11 cellular contexts compared by ENCODE assay signal in genomic region chr17:57553525-57553924, GRCh38.
DNase-seq lines count a peak whose midpoint lies in the region; ATAC-seq and TF ChIP-seq lines count a peak whose summit lies in the region.
"Had no signal": no experiment of that assay in that cellular context is flagged by ENCODE, and none has a peak within 500 bp of the region (broad histone marks: within the 10 kb centered on the region; RNA-seq: fewer than 3 reads in every experiment).

No MANE protein-coding gene starts in this region.

- intact Hi-C loops in Calu3 (cut with micrococcal nuclease; ENCODE audit: unreplicated experiment): no loop called here

- H3K4me3 ChIP-seq in fibroblast of pulmonary artery (replicated peaks; ENCODE audit: low read depth, low read length): no peak overlapping the region
- H3K4me3 ChIP-seq: pancreas had no signal

- H3K4me1 Mint-ChIP-seq in osteocyte (ENCODE audit: unreplicated experiment): peaks cover 61% of the 10 kb centered on the region
- H3K4me1 Mint-ChIP-seq in Calu3 (ENCODE audit: low read depth, unreplicated experiment): no peaks in the 10 kb centered on the region
- peaks cover 24% of the 10 kb centered on the region for H3K4me1 Mint-ChIP-seq in activated CD8-positive, alpha-beta T cell treated with anti-CD3 and anti-CD28 coated beads, Interleukin-2, amount 10 ng/mL, durations not matched to agents 7 days and 5 days (ENCODE audit: low read depth)

- CTCF ChIA-PET in Calu3 (lab: Charles Lee): no interaction called here
- CTCF ChIA-PET in activated CD8-positive, alpha-beta T cell treated with anti-CD3 and anti-CD28 coated beads, Interleukin-2, amount 10 ng/mL, durations not matched to agents 7 days and 5 days (lab: Charles Lee): interaction anchor here (1.2 to 5.1 kb wide), 7 partner anchors 9 to 280 kb away, joined by 3 to 32 read pairs (median 13); no protein-coding TSS in a partner anchor

- ATAC-seq in activated CD8-positive, alpha-beta T cell treated with anti-CD3 and anti-CD28 coated beads, Interleukin-2, amount 10 ng/mL, durations not matched to agents 7 days and 5 days: no peak
- no peak for ATAC-seq in GM18519 (IDR thresholded peaks at IDR 0.05; ENCODE audit: low FRiP score, unreplicated experiment)
- ATAC-seq: pancreas had no signal

- no peak overlapping the region for H3K4me3 Mint-ChIP-seq in osteocyte (ENCODE audit: unreplicated experiment)
- no peak overlapping the region for H3K4me3 Mint-ChIP-seq in Calu3 (ENCODE audit: low read depth, unreplicated experiment)
- no peak overlapping the region for H3K4me3 Mint-ChIP-seq in activated CD8-positive, alpha-beta T cell treated with anti-CD3 and anti-CD28 coated beads, Interleukin-2, amount 10 ng/mL, durations not matched to agents 7 days and 5 days
- H3K4me3 Mint-ChIP-seq: activated naive CD8-positive, alpha-beta T cell treated with anti-CD3 and anti-CD28 coated beads for 36 hours had no signal

- no peaks in the 10 kb centered on the region for H3K9me3 Mint-ChIP-seq in osteocyte (ENCODE audit: unreplicated experiment)
- no peaks in the 10 kb centered on the region for H3K9me3 Mint-ChIP-seq in Calu3 (ENCODE audit: low read depth, unreplicated experiment)
- no peaks in the 10 kb centered on the region for H3K9me3 Mint-ChIP-seq in activated CD8-positive, alpha-beta T cell treated with anti-CD3 and anti-CD28 coated beads, Interleukin-2, amount 10 ng/mL, durations not matched to agents 7 days and 5 days (ENCODE audit: insufficient read depth)
- H3K9me3 Mint-ChIP-seq: activated naive CD8-positive, alpha-beta T cell treated with anti-CD3 and anti-CD28 coated beads for 36 hours had no signal

- no TSS peak for BruUV-seq in Calu3 (replicated peaks; lab: Mats Ljungman, UMichigan)

- DNase-seq in H4 (ENCODE audit: low spot score) (peak; percentile 55), T1000 (lab: John Stamatoyannopoulos, UW) (peak; percentile 42), fibroblast of pulmonary artery (ENCODE audit: low read depth) (peak; percentile 75), osteocyte (ENCODE audit: extremely low spot score, unreplicated experiment) (no peak), GM10266 (ENCODE audit: extremely low spot score) (no peak), Calu3 (no peak)
- no peak for DNase-seq in activated CD8-positive, alpha-beta T cell treated with anti-CD3 and anti-CD28 coated beads, Interleukin-2, amount 10 ng/mL, durations not matched to agents 7 days and 5 days
- DNase-seq: activated CD8-positive, alpha-beta memory T cell treated with anti-CD3 and anti-CD28 coated beads for 24 hours; activated naive CD8-positive, alpha-beta T cell treated with anti-CD3 and anti-CD28 coated beads for 36 hours; pancreas had no signal

- H3K36me3 Mint-ChIP-seq in osteocyte (ENCODE audit: unreplicated experiment) (no peaks in the 10 kb centered on the region), Calu3 (ENCODE audit: insufficient read depth, unreplicated experiment) (peaks cover 4% of the 10 kb centered on the region)
- peaks cover 2% of the 10 kb centered on the region for H3K36me3 Mint-ChIP-seq in activated CD8-positive, alpha-beta T cell treated with anti-CD3 and anti-CD28 coated beads, Interleukin-2, amount 10 ng/mL, durations not matched to agents 7 days and 5 days (ENCODE audit: low read depth)
- H3K36me3 Mint-ChIP-seq: activated naive CD8-positive, alpha-beta T cell treated with anti-CD3 and anti-CD28 coated beads for 36 hours had no signal

- TF ChIP-seq CTCF in fibroblast of pulmonary artery (IDR thresholded peaks at IDR 0.05; ENCODE audit: low read length, missing control alignments): no peak
- TF ChIP-seq CTCF in osteocyte (IDR thresholded peaks at IDR 0.05): no peak
- TF ChIP-seq CTCF in GM10266 (IDR thresholded peaks at IDR 0.05; ENCODE audit: control insufficient read depth, insufficient read depth, low read depth, missing control alignments): no peak
- no peak for TF ChIP-seq CTCF in Calu3 (IDR thresholded peaks at IDR 0.05; ENCODE audit: unreplicated experiment)

- H3K27me3 Mint-ChIP-seq in osteocyte (ENCODE audit: unreplicated experiment) (no peaks in the 10 kb centered on the region), Calu3 (ENCODE audit: unreplicated experiment) (no peaks in the 10 kb centered on the region)
- no peaks in the 10 kb centered on the region for H3K27me3 Mint-ChIP-seq in activated CD8-positive, alpha-beta T cell treated with anti-CD3 and anti-CD28 coated beads, Interleukin-2, amount 10 ng/mL, durations not matched to agents 7 days and 5 days (ENCODE audit: low read depth)
- H3K27me3 Mint-ChIP-seq: activated naive CD8-positive, alpha-beta T cell treated with anti-CD3 and anti-CD28 coated beads for 36 hours had no signal

- H3K27ac Mint-ChIP-seq in osteocyte (ENCODE audit: unreplicated experiment) (peak overlapping the region; percentile 43), Calu3 (ENCODE audit: unreplicated experiment) (no peak overlapping the region)
- no peak overlapping the region for H3K27ac Mint-ChIP-seq in activated CD8-positive, alpha-beta T cell treated with anti-CD3 and anti-CD28 coated beads, Interleukin-2, amount 10 ng/mL, durations not matched to agents 7 days and 5 days
- H3K27ac Mint-ChIP-seq: activated naive CD8-positive, alpha-beta T cell treated with anti-CD3 and anti-CD28 coated beads for 36 hours had no signal

- POLR2A ChIA-PET in activated CD8-positive, alpha-beta T cell treated with anti-CD3 and anti-CD28 coated beads, Interleukin-2, amount 10 ng/mL, durations not matched to agents 7 days and 5 days (lab: Charles Lee): no interaction called here

Comparison
In these comparisons a context has a peak if more than half of its experiments do, and no peak if none do; other contexts are left out.
1. DNase-seq: peak in H4 (single experiment), T1000 (single experiment) and fibroblast of pulmonary artery (single experiment); none in osteocyte (single experiment), GM10266 (single experiment), Calu3 (single experiment) and activated CD8-positive, alpha-beta T cell treated with anti-CD3 and anti-CD28 coated beads, Interleukin-2, amount 10 ng/mL, durations not matched to agents 7 days and 5 days (single experiment).